Comparison of ENCODE assay signal across 8 cellular contexts in the genomic region with DNA sequence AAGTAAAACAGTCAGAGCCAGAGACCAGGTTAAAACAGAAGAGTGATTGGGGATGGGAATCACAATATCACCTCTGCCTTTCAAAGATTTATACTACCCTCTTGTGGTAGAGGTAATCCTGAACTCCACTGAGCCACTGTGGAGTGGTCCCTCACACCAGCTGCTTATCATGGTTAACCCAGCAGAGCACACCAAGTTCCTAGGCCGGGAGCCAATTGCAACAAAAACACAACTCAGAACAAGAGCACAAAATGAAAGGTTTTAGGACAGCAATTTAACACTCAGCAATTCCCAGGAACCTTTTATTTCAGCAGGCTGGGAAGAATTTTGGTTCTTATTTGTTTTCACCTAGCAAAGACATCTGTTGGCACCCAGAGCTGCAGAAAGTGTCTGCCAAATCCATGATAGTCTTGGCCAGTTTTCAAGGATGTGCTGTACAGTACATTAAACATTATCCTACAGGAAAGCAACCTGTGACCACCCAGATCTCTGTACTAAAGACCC.
A peak's percentile ranks its signal among the peaks of the same experiment; 100 is the strongest.
DNase-seq lines count a peak whose midpoint lies in the region; ATAC-seq, FAIRE-seq and TF ChIP-seq lines count a peak whose summit lies in the region.

No MANE protein-coding gene starts in this region.

- H3K4me2 ChIP-seq in neural progenitor cell: no peak overlapping the region

- no peak for DNase-seq in GM12891 (ENCODE audit: insufficient read length, low spot score)
- peak; percentile 71 for DNase-seq in NCI-H2227 treated with DMSO at 0.1 percent for 48 hours (lab: John Stamatoyannopoulos, UW)
- DNase-seq in cerebellar cortex (ENCODE audit: low spot score): peak; percentile 3
- peak; percentile 60 for DNase-seq in neural progenitor cell (ENCODE audit: low spot score)
- no peak for DNase-seq in activated CD4-positive, alpha-beta T cell treated with anti-CD3 and anti-CD28 coated beads, Interleukin-2, amount 50 U/mL, for 1 hour
- DNase-seq in OCI-M2 (lab: John Stamatoyannopoulos, UW; ENCODE audit: unreplicated experiment): no peak

- no peaks in the 10 kb centered on the region for H3K36me3 ChIP-seq in neural progenitor cell

- FAIRE-seq in GM12891 (lab: Jason Lieb, UNC): peak; percentile 13

- no peak overlapping the region for H3K4me3 Mint-ChIP-seq in neural progenitor cell

- H3K9me3 Mint-ChIP-seq in neural progenitor cell: no peaks in the 10 kb centered on the region

- H4K20me1 ChIP-seq in neural progenitor cell (ENCODE audit: low read depth): no peaks in the 10 kb centered on the region

- no peak overlapping the region for H3K9ac ChIP-seq in neural progenitor cell

- H3F3A ChIP-seq in neural progenitor cell (ENCODE audit: low read depth): no peaks in the 10 kb centered on the region

- no peaks in the 10 kb centered on the region for H3K9me3 ChIP-seq in neural progenitor cell (ENCODE audit: low read depth)

- no peaks in the 10 kb centered on the region for H3K4me1 Mint-ChIP-seq in neural progenitor cell

- TF ChIP-seq CTCF in neural progenitor cell (IDR thresholded peaks at IDR 0.05): peak; percentile 69

- no peak overlapping the region for H3K4me3 ChIP-seq in neural progenitor cell

- no peaks in the 10 kb centered on the region for H3K4me1 ChIP-seq in neural progenitor cell

- H3K36me3 Mint-ChIP-seq in neural progenitor cell: no peaks in the 10 kb centered on the region

- ATAC-seq in GM18858 (IDR thresholded peaks at IDR 0.05; ENCODE audit: unreplicated experiment): no peak
- no peak for ATAC-seq in HG03469 (IDR thresholded peaks at IDR 0.05; ENCODE audit: unreplicated experiment)

- no peak overlapping the region for H3K27ac ChIP-seq in neural progenitor cell

- no peaks in the 10 kb centered on the region for H3K79me2 ChIP-seq in neural progenitor cell (ENCODE audit: low read depth)

- no peak for TF ChIP-seq POLR2A in GM12891 (IDR thresholded peaks at IDR 0.05; ENCODE audit: low read depth, low read length)

- H3K27ac Mint-ChIP-seq in neural progenitor cell: no peak overlapping the region

- H3K27me3 Mint-ChIP-seq in neural progenitor cell (ENCODE audit: insufficient read depth, low read depth): no peaks in the 10 kb centered on the region

- H3K27me3 ChIP-seq in neural progenitor cell: no peaks in the 10 kb centered on the region

- H2AFZ ChIP-seq in neural progenitor cell (replicated peaks): peak overlapping the region; percentile 85

TF ChIP-seq in GM12891, 5 proteins besides CTCF, POLR2A, EP300 and RAD21:
- TF ChIP-seq SPI1 (IDR thresholded peaks at IDR 0.05; ENCODE audit: low read depth, low read length): no peak
TF ChIP-seq in GM12891: peak in this region for 0.

Comparison
In these comparisons a context has a peak if more than half of its experiments do, and no peak if none do; other contexts are left out.
1. DNase-seq: peak in NCI-H2227 treated with DMSO at 0.1 percent for 48 hours (single experiment), cerebellar cortex (single experiment) and neural progenitor cell (single experiment); none in GM12891 (single experiment), activated CD4-positive, alpha-beta T cell treated with anti-CD3 and anti-CD28 coated beads, Interleukin-2, amount 50 U/mL, for 1 hour (single experiment) and OCI-M2 (single experiment).